Comparison of ENCODE assay signal across 25 cellular contexts in the genomic region with DNA sequence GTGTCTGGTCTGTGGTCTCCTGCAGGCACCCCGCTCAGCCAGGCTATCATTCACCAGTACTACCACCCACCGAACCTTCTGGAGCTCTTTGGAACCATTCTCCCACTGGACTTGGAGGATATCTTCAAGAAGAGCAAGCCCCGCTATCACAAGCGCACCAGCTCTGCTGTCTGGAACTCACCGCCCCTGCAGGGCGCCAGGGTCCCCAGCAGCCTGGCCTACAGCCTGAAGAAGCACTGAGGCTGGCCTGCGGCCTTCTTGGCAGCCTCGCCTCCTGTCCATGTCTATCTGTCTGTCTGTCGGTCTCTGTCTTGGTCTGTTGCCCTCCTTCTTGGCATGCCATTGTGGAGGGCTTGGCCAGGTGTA. TPM values are rescaled to one million over a fixed set of nuclear protein-coding genes. Genes with fewer than 3 reads are reported as not detected.
"Had no signal": no experiment of that assay in that cellular context is flagged by ENCODE, and none has a peak within 500 bp of the region (broad histone marks: within the 10 kb centered on the region; RNA-seq: fewer than 3 reads in every experiment).

No MANE protein-coding gene starts in this region.

- H3K9me3 ChIP-seq: esophagus muscularis mucosa, left ventricle myocardium inferior, ovary had no signal

- H3K4me3 ChIP-seq: esophagus muscularis mucosa, hepatocyte, left ventricle myocardium inferior, ovary had no signal

- DNase-seq: activated CD4-positive, alpha-beta T cell treated with anti-CD3 and anti-CD28 coated beads for 4 hours; activated CD4-positive, CD25-positive, alpha-beta regulatory T cell; activated CD8-positive, alpha-beta T cell treated with anti-CD3 and anti-CD28 coated beads, Interleukin-2, amount 10 ng/mL, durations not matched to agents 7 days and 5 days; activated gamma-delta T cell treated with Interleukin-2 at 50 U/mL for 16 hours; anterior cingulate cortex; central memory CD4-positive, alpha-beta T cell; effector memory CD8-positive, alpha-beta T cell; glutamatergic neuron; left ventricle myocardium inferior; midbrain; ovary; right cardiac atrium; stimulated activated CD4-positive, alpha-beta T cell treated with anti-CD3 and anti-CD28 coated beads, Interleukin-12 subunit alpha, Interleukin-12 subunit beta, amount 100 ng/mL, for 4 hours; stimulated activated CD4-positive, alpha-beta T cell treated with anti-CD3 and anti-CD28 coated beads, Interleukin-4, amount 100 ng/mL, for 4 hours; SW 1271; T-helper 17 cell; trophoblast cell had no signal

- H3K27ac ChIP-seq: esophagus muscularis mucosa, hepatocyte, left ventricle myocardium inferior, ovary had no signal

- ATAC-seq: activated CD8-positive, alpha-beta T cell treated with anti-CD3 and anti-CD28 coated beads, Interleukin-2, amount 10 ng/mL, durations not matched to agents 7 days and 5 days; effector memory CD8-positive, alpha-beta T cell; T-helper 17 cell had no signal

- H3K27me3 ChIP-seq: esophagus muscularis mucosa, hepatocyte, ovary had no signal

- H3K36me3 ChIP-seq: ovary had no signal

RNA-seq across cellular contexts. Expression of gene SCGB1D1, which starts 38.3 kb away (rescaled TPM):
- total RNA-seq: activated CD8-positive, alpha-beta T cell treated with anti-CD3 and anti-CD28 coated beads, Interleukin-2, amount 10 ng/mL, durations not matched to agents 7 days and 5 days; dermis microvascular lymphatic vessel endothelial cell; esophagus muscularis mucosa; frontal cortex; hepatocyte; left ventricle myocardium inferior; lung microvascular endothelial cell; natural killer cell treated with Interleukin-12 subunit alpha and Interleukin-12 subunit beta and Interleukin-15 and Interleukin-18, amount 100 ng/mL, for 72 hours; ovary; pulmonary artery endothelial cell; right cardiac atrium; T-helper 17 cell; temporal lobe had no signal
- polyA plus RNA-seq: hepatocyte, ovary, right cardiac atrium had no signal

RNA-seq across cellular contexts. Expression of gene SCGB2A1, which starts 56.8 kb away (rescaled TPM):
- total RNA-seq: activated CD8-positive, alpha-beta T cell treated with anti-CD3 and anti-CD28 coated beads, Interleukin-2, amount 10 ng/mL, durations not matched to agents 7 days and 5 days; dermis microvascular lymphatic vessel endothelial cell; esophagus muscularis mucosa; frontal cortex; hepatocyte; left ventricle myocardium inferior; lung microvascular endothelial cell; natural killer cell treated with Interleukin-12 subunit alpha and Interleukin-12 subunit beta and Interleukin-15 and Interleukin-18, amount 100 ng/mL, for 72 hours; pulmonary artery endothelial cell; right cardiac atrium; T-helper 17 cell; temporal lobe had no signal
- polyA plus RNA-seq: hepatocyte, right cardiac atrium had no signal
